ENCODE assay signal across 8 cellular contexts in genomic region chr19:18153555-18154134, GRCh38. TPM values are rescaled to one million over a fixed set of nuclear protein-coding genes. Genes with fewer than 3 reads are reported as not detected.
DNase-seq lines count a peak whose midpoint lies in the region; ATAC-seq and TF ChIP-seq lines count a peak whose summit lies in the region.

No MANE protein-coding gene starts in this region.

- DNase-seq in cardiac muscle cell (ENCODE audit: low read depth in 1 of 2, low spot score in 1 of 2) (no peak), cardiac septum (ENCODE audit: low spot score) (no peak), WTC11 (ENCODE audit: low spot score) (no peak), fibroblast of mammary gland (ENCODE audit: low read depth) (no peak), retinal pigment epithelial cell (ENCODE audit: low read depth) (no peak), foreskin melanocyte (no peak)

- H3K27ac ChIP-seq in cardiac muscle cell: peak overlapping the region; percentile 55

- TF ChIP-seq CTCF in cardiac muscle cell (IDR thresholded peaks at IDR 0.05; ENCODE audit: low read depth, low read length) (no peak), WTC11 (IDR thresholded peaks at IDR 0.05) (no peak), fibroblast of mammary gland (conservative IDR thresholded peaks at IDR 0.05; ENCODE audit: control insufficient read depth, insufficient read depth, low read depth, low read length) (no peak), retinal pigment epithelial cell (conservative IDR thresholded peaks at IDR 0.05; ENCODE audit: low read depth, low read length) (no peak)

- H3K36me3 ChIP-seq in cardiac muscle cell: no peaks in the 10 kb centered on the region

- peak overlapping the region; percentile 96 for H3K4me3 ChIP-seq in cardiac muscle cell
- H3K4me3 ChIP-seq in fibroblast of mammary gland (ENCODE audit: control insufficient read depth, low read depth, low read length): peak overlapping the region; percentile 83
- peak overlapping the region; percentile 85 for H3K4me3 ChIP-seq in retinal pigment epithelial cell (ENCODE audit: low read length)

- H3K4me1 Mint-ChIP-seq in WTC11: peaks cover 28% of the 10 kb centered on the region

- H3K4me3 Mint-ChIP-seq in WTC11: peak overlapping the region; percentile 84

- no peaks in the 10 kb centered on the region for H3K27me3 Mint-ChIP-seq in WTC11 (ENCODE audit: low read depth)

- no peaks in the 10 kb centered on the region for H3K4me1 ChIP-seq in cardiac muscle cell (ENCODE audit: low read depth)

- POLR2A ChIA-PET in WTC11 (lab: Charles Lee): no interaction called here

- peaks cover 5% of the 10 kb centered on the region; the same call in 1 of the 2 replicates for H3K36me3 Mint-ChIP-seq in WTC11

- no peaks in the 10 kb centered on the region for H3K9me3 Mint-ChIP-seq in WTC11

- ATAC-seq in WTC11 (no peak), HG02970 (IDR thresholded peaks at IDR 0.05; ENCODE audit: low FRiP score, unreplicated experiment) (no peak), GM19324 (IDR thresholded peaks at IDR 0.05; ENCODE audit: low FRiP score, unreplicated experiment) (no peak)

- H3K9me3 ChIP-seq in cardiac muscle cell (ENCODE audit: low read depth): no peaks in the 10 kb centered on the region

- intact Hi-C loops in cardiac septum (cut with DNase I): loop anchor here (5.0 kb wide), 1 partner anchor 36 kb away; no protein-coding TSS in a partner anchor

- peak overlapping the region; percentile 81 for H3K27ac Mint-ChIP-seq in WTC11

- H3K27me3 ChIP-seq in cardiac muscle cell: no peaks in the 10 kb centered on the region

- CTCF ChIA-PET in WTC11 (lab: Charles Lee): interaction anchor here (0.6 to 2.8 kb wide), 2 partner anchors 41 to 116 kb away, joined by 3 to 16 read pairs; no protein-coding TSS in a partner anchor

TF ChIP-seq in WTC11, 78 proteins besides CTCF, POLR2A, EP300 and RAD21:
- 0 out of 2 replicates have a peak, but pooled peaks have one; percentile 20 for TF ChIP-seq ZNF232 (CRISPR knock-in tag; IDR thresholded peaks at IDR 0.05)
- TF ChIP-seq ETV6 (CRISPR knock-in tag; IDR thresholded peaks at IDR 0.05): no peak

RNA-seq across cellular contexts. Expression of gene PIK3R2, which starts 0.7 kb away (rescaled TPM):
- total RNA-seq in cardiac muscle cell (64.7 and 72.0 TPM in 2 replicates), cardiac septum (28.3 TPM), WTC11 (2021) (51.9 to 56.9 TPM (median 53.8 TPM) in 3 replicates)
- 48.5 and 53.8 TPM in 2 replicates for polyA plus RNA-seq in cardiac muscle cell

RNA-seq across cellular contexts. Expression of gene IFI30, which starts 20.0 kb away (rescaled TPM):
- total RNA-seq in cardiac muscle cell: 0.98 and 1.4 TPM in 2 replicates
- 1.0 TPM in 1 of 2 replicates, not detected in the other for polyA plus RNA-seq in cardiac muscle cell
- 14.6 TPM for total RNA-seq in cardiac septum
- 20.2 to 30.3 TPM (median 26.2 TPM) in 3 replicates for total RNA-seq in WTC11 (2021)

RNA-seq across cellular contexts. Expression of gene MPV17L2, which starts 39.4 kb away (rescaled TPM):
- total RNA-seq in cardiac muscle cell: 38.2 and 74.5 TPM in 2 replicates
- 25.5 and 51.7 TPM in 2 replicates for polyA plus RNA-seq in cardiac muscle cell
- total RNA-seq in cardiac septum: 14.6 TPM
- total RNA-seq in WTC11 (2021): 26.3 to 29.8 TPM (median 28.0 TPM) in 3 replicates

RNA-seq across cellular contexts. Expression of gene RAB3A, which starts 50.2 kb away (rescaled TPM):
- total RNA-seq in cardiac muscle cell (11.3 and 13.0 TPM in 2 replicates), cardiac septum (21.7 TPM), WTC11 (2021) (12.2 to 14.7 TPM (median 14.6 TPM) in 3 replicates)
- 12.5 and 15.3 TPM in 2 replicates for polyA plus RNA-seq in cardiac muscle cell

RNA-seq across cellular contexts. Expression of gene MAST3, which starts 56.1 kb away (rescaled TPM):
- 6.6 and 8.1 TPM in 2 replicates for total RNA-seq in cardiac muscle cell
- polyA plus RNA-seq in cardiac muscle cell: 5.5 and 8.4 TPM in 2 replicates
- total RNA-seq in cardiac septum: 5.2 TPM
- 10.8 to 11.5 TPM (median 11.2 TPM) in 3 replicates for total RNA-seq in WTC11 (2021)
